Comparison of ENCODE assay signal across 8 cellular contexts in genomic region chrX:87517571-87518141, GRCh38. TPM values are rescaled to one million over a fixed set of nuclear protein-coding genes. Genes with fewer than 3 reads are reported as not detected.
DNase-seq lines count a peak whose midpoint lies in the region; ATAC-seq and TF ChIP-seq lines count a peak whose summit lies in the region.
"Had no signal": no experiment of that assay in that cellular context is flagged by ENCODE, and none has a peak within 500 bp of the region (broad histone marks: within the 10 kb centered on the region; RNA-seq: fewer than 3 reads in every experiment).

TSS of gene KLHL4 (plus strand) at chrX:87517802. CDS start at chrX:87517894, 92 bp downstream.

- peak within 1 kb of the TSS; percentile 52 for H3K9ac ChIP-seq in stomach smooth muscle (ENCODE audit: low read length in 2 of 2)

- H3K4me1 ChIP-seq in stomach smooth muscle (ENCODE audit: control insufficient read depth, insufficient read depth, low read length) = no peaks in the 10 kb centered on the region
- H3K4me1 ChIP-seq in esophagus squamous epithelium = no peaks in the 10 kb centered on the region
- H3K4me1 ChIP-seq: pancreas had no signal

- H3K27me3 ChIP-seq in stomach smooth muscle (ENCODE audit: control insufficient read depth in 1 of 2, insufficient read depth in 2 of 2, low read length in 2 of 2) (peaks cover 0 to 4% of the 10 kb centered on the region in 2 donors), esophagus squamous epithelium (no peaks in the 10 kb centered on the region)

- no peak for ATAC-seq in GM21825 (IDR thresholded peaks at IDR 0.05; ENCODE audit: unreplicated experiment)

- H3K9me3 ChIP-seq in stomach smooth muscle (ENCODE audit: control insufficient read depth in 2 of 2, low read length in 2 of 2) = no peaks in the 10 kb centered on the region
- no peaks in the 10 kb centered on the region for H3K9me3 ChIP-seq in esophagus squamous epithelium
- H3K9me3 ChIP-seq: pancreas had no signal

- no peak for TF ChIP-seq POLR2A in esophagus squamous epithelium (IDR thresholded peaks at IDR 0.05)

- TF ChIP-seq CTCF in esophagus squamous epithelium (IDR thresholded peaks at IDR 0.05) = no peak

- H3K4me3 ChIP-seq in stomach smooth muscle (ENCODE audit: low read length in 2 of 2) = peak within 1 kb of the TSS; percentile 66 to 71
- peak within 1 kb of the TSS in 2 of 4 donors; percentile 16 to 44 for H3K4me3 ChIP-seq in esophagus squamous epithelium
- H3K4me3 ChIP-seq: pancreas had no signal

- H3K36me3 ChIP-seq in stomach smooth muscle (ENCODE audit: control insufficient read depth in 2 of 2, insufficient read depth in 2 of 2, low read length in 2 of 2) (no peaks in the 10 kb centered on the region), esophagus squamous epithelium (no peaks in the 10 kb centered on the region)
- H3K36me3 ChIP-seq: pancreas had no signal

- peak within 1 kb of the TSS; percentile 19 for H3K27ac ChIP-seq in stomach smooth muscle (ENCODE audit: low read length)
- peak within 1 kb of the TSS in 1 of 4 donors; percentile 5 for H3K27ac ChIP-seq in esophagus squamous epithelium
- H3K27ac ChIP-seq: pancreas had no signal

- DNase-seq in MV-4-11 (lab: John Stamatoyannopoulos, UW) (peak; percentile 52), amygdala (lab: John Stamatoyannopoulos, UW) (peak in 50 of 56 donors; percentile 0 to 66 (median 14)), iPS-NIHi11 (ENCODE audit: low spot score) (peak; percentile 37), esophagus squamous epithelium (lab: John Stamatoyannopoulos, UW) (no peak)
- DNase-seq in effector CD8-positive, alpha-beta T cell (lab: John Stamatoyannopoulos, UW) = no peak
- DNase-seq: pancreas had no signal

- 0 to 14% methylated on average over 4 to 5 of the region's 8 CpGs for WGBS in esophagus squamous epithelium, 2 donors

- intact Hi-C loops in esophagus squamous epithelium (cut with DNase I) = no loop called here

RNA-seq across cellular contexts. Expression of gene KLHL4, which starts in this region (rescaled TPM):
- under 1 TPM; 0.13 to 0.95 (median 0.46) TPM for total RNA-seq in esophagus squamous epithelium

Comparison
In these comparisons a context has a peak if more than half of its experiments do, and no peak if none do; other contexts are left out.
1. DNase-seq: peak in MV-4-11 (single experiment), amygdala (50 of 56) and iPS-NIHi11 (single experiment); none in effector CD8-positive, alpha-beta T cell (single experiment) and esophagus squamous epithelium (single experiment).